In the genomic region with DNA sequence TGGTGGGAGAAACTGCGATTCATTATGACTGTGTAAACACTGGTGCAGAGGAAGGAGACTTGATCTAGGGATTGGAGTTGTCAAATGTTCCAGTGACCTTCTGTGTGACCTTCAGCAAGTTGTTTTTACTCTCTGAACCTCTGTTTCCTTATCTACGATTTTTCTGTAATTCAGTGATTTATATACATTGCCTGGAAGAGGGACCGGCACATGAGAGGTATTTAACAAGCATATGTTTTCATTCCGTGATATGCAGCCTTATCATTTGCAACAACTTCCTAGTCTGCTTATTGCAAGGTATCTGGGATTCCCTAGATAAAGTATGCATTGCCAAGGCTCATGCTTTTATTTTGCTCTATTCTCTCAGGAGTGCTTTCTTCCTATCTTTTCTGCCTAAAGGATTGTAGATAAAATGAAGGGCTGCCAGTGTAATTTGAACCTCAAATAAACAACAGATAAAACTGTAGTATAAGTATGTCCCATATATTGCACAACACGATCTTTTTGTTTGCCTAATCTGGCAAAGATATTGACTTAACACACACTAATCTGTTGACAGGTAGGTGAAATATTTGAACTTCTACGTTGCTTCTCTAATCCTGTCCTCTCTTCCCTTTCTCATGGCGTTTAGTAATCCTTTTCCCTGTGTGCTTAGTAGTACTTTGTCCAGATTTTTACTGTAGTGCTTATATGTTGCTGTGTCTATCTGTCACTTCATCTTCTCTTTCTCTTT, we compare ENCODE assay signal across 14 cellular contexts.
DNase-seq lines count a peak whose midpoint lies in the region; ATAC-seq, FAIRE-seq and TF ChIP-seq lines count a peak whose summit lies in the region.
"Had no signal": no experiment of that assay in that cellular context is flagged by ENCODE, and none has a peak within 500 bp of the region (broad histone marks: within the 10 kb centered on the region; RNA-seq: fewer than 3 reads in every experiment).

No MANE protein-coding gene starts in this region.

- DNase-seq in H54 (ENCODE audit: insufficient read length, low spot score) (no peak), NCI-H345 (lab: John Stamatoyannopoulos, UW) (peak; percentile 62), ascending aorta (ENCODE audit: low spot score in 2 of 2) (no peak), mucosa of descending colon (no peak), NCI-H1694 (lab: John Stamatoyannopoulos, UW) (no peak)
- no peak for DNase-seq in effector memory CD8-positive, alpha-beta T cell
- no peak for DNase-seq in central memory CD4-positive, alpha-beta T cell
- DNase-seq: activated CD4-positive, alpha-beta memory T cell treated with anti-CD3 and anti-CD28 coated beads, Interleukin-2, amount 10 ng/mL, durations not matched to agents 7 days and 5 days; DND-41; stimulated activated naive CD4-positive, alpha-beta T cell treated with Interleukin-2 at 50 U/mL for 16 hours had no signal

- H3K36me3 ChIP-seq in ascending aorta (no peaks in the 10 kb centered on the region), mucosa of descending colon (ENCODE audit: low read depth) (no peaks in the 10 kb centered on the region)
- H3K36me3 ChIP-seq: BLaER1 had no signal

- peaks cover 12 to 17% of the 10 kb centered on the region in 2 donors for H3K27me3 Mint-ChIP-seq in effector memory CD8-positive, alpha-beta T cell

- no peaks in the 10 kb centered on the region for H3K36me3 Mint-ChIP-seq in effector memory CD8-positive, alpha-beta T cell (ENCODE audit: insufficient read depth)

- H3K27ac Mint-ChIP-seq in effector memory CD8-positive, alpha-beta T cell: no peak overlapping the region
- H3K27ac Mint-ChIP-seq: activated CD4-positive, alpha-beta memory T cell treated with anti-CD3 and anti-CD28 coated beads, Interleukin-2, amount 10 ng/mL, durations not matched to agents 7 days and 5 days had no signal

- H3K4me1 ChIP-seq in ascending aorta (peaks cover 4 to 18% of the 10 kb centered on the region in 2 donors), mucosa of descending colon (ENCODE audit: low read depth) (no peaks in the 10 kb centered on the region)
- H3K4me1 ChIP-seq: BLaER1 had no signal

- H3K4me3 ChIP-seq in ascending aorta: no peak overlapping the region
- no peak overlapping the region for H3K4me3 ChIP-seq in mucosa of descending colon
- H3K4me3 ChIP-seq: BLaER1, smooth muscle cell had no signal

- TF ChIP-seq POLR2A in H54 (IDR thresholded peaks at IDR 0.05; ENCODE audit: low read depth, low read length): no peak

- peak; percentile 83 for ATAC-seq in mucosa of descending colon
- no peak for ATAC-seq in effector memory CD8-positive, alpha-beta T cell (replicated peaks)
- ATAC-seq in GM21515 (IDR thresholded peaks at IDR 0.05; ENCODE audit: unreplicated experiment): no peak

- H3K4me3 Mint-ChIP-seq in effector memory CD8-positive, alpha-beta T cell: no peak overlapping the region
- H3K4me3 Mint-ChIP-seq: activated CD4-positive, alpha-beta memory T cell treated with anti-CD3 and anti-CD28 coated beads, Interleukin-2, amount 10 ng/mL, durations not matched to agents 7 days and 5 days had no signal

- intact Hi-C loops in ascending aorta (cut with DNase I) (loop anchor here (2.0 kb wide), 1 partner anchor 34 kb away; no protein-coding TSS in a partner anchor), mucosa of descending colon (cut with DNase I, micrococcal nuclease) (no loop called here)

- TF ChIP-seq CTCF in ascending aorta (IDR thresholded peaks at IDR 0.05): no peak
- TF ChIP-seq CTCF in mucosa of descending colon (IDR thresholded peaks at IDR 0.05): no peak

- peak; percentile 65 for FAIRE-seq in H54 (lab: Jason Lieb, UNC)
- FAIRE-seq: H1 had no signal

- H3K4me1 Mint-ChIP-seq in effector memory CD8-positive, alpha-beta T cell (ENCODE audit: low read depth in 2 of 2): no peaks in the 10 kb centered on the region
- H3K4me1 Mint-ChIP-seq: activated CD4-positive, alpha-beta memory T cell treated with anti-CD3 and anti-CD28 coated beads, Interleukin-2, amount 10 ng/mL, durations not matched to agents 7 days and 5 days had no signal

- H3K9me3 Mint-ChIP-seq in effector memory CD8-positive, alpha-beta T cell: no peaks in the 10 kb centered on the region
- H3K9me3 Mint-ChIP-seq: activated CD4-positive, alpha-beta memory T cell treated with anti-CD3 and anti-CD28 coated beads, Interleukin-2, amount 10 ng/mL, durations not matched to agents 7 days and 5 days had no signal

- H3K27ac ChIP-seq in ascending aorta: peak overlapping the region; percentile 68 to 78
- H3K27ac ChIP-seq: BLaER1 had no signal

- no peaks in the 10 kb centered on the region for H3K27me3 ChIP-seq in ascending aorta
- H3K27me3 ChIP-seq: BLaER1 had no signal

- no peaks in the 10 kb centered on the region for H3K9me3 ChIP-seq in ascending aorta
- H3K9me3 ChIP-seq in mucosa of descending colon: no peaks in the 10 kb centered on the region
- H3K9me3 ChIP-seq: BLaER1 had no signal
